16 cellular contexts compared by ENCODE assay signal in the genomic region with DNA sequence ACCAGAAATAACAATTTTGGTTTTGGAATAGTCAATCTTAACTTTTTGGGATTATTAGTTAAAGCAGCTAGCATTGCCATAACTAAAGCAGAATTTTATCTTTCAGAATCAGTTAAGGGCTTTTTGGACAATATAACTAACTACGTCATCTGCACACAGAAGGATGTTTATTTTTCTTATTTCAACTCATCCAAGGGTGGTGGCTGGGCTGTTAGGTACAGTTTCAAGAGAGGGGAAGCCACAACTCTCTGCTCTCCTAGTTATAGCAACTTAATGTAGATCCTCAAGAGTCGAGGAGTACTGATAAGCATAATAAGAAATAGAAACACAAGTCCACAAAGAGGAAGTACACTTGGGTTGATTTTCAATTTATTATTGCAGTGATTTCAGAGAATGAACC.
DNase-seq lines count a peak whose midpoint lies in the region; TF ChIP-seq lines count a peak whose summit lies in the region.
"Had no signal": no experiment of that assay in that cellular context is flagged by ENCODE, and none has a peak within 500 bp of the region (broad histone marks: within the 10 kb centered on the region; RNA-seq: fewer than 3 reads in every experiment).

No MANE protein-coding gene starts in this region.

- no peak overlapping the region for H3K4me3 ChIP-seq in fibroblast of the aortic adventitia (ENCODE audit: low read depth, low read length)
- H3K4me3 ChIP-seq: breast epithelium, dorsolateral prefrontal cortex, prostate gland had no signal

- H3K27ac Mint-ChIP-seq in T-helper 2 cell treated with Interferon-gamma antibody and Interleukin-4, amounts not matched to agents 5 μg/mL and 100 μg/mL, for 36 hours: peak overlapping the region; percentile 10
- H3K27ac Mint-ChIP-seq: activated naive CD4-positive, alpha-beta T cell treated with anti-CD3 and anti-CD28 coated beads, Interleukin-2, amount 50 U/mL, for 72 hours had no signal

- H3K9me3 Mint-ChIP-seq in T-helper 2 cell treated with Interferon-gamma antibody and Interleukin-4, amounts not matched to agents 5 μg/mL and 100 μg/mL, for 36 hours: no peaks in the 10 kb centered on the region
- H3K9me3 Mint-ChIP-seq: activated naive CD4-positive, alpha-beta T cell treated with anti-CD3 and anti-CD28 coated beads, Interleukin-2, amount 50 U/mL, for 72 hours had no signal

- H3K36me3 Mint-ChIP-seq in T-helper 2 cell treated with Interferon-gamma antibody and Interleukin-4, amounts not matched to agents 5 μg/mL and 100 μg/mL, for 36 hours (ENCODE audit: low read depth): peaks cover 2% of the 10 kb centered on the region
- H3K36me3 Mint-ChIP-seq: activated naive CD4-positive, alpha-beta T cell treated with anti-CD3 and anti-CD28 coated beads, Interleukin-2, amount 50 U/mL, for 72 hours had no signal

- DNase-seq in CD1c-positive myeloid dendritic cell (ENCODE audit: extremely low spot score) (peak; percentile 30), EL (peak; percentile 49), fibroblast of the aortic adventitia (ENCODE audit: low read depth) (peak; percentile 68), NCI-H2171 treated with DMSO at 0.1 percent for 48 hours (lab: John Stamatoyannopoulos, UW) (no peak), NK-92 (lab: John Stamatoyannopoulos, UW; ENCODE audit: unreplicated experiment) (no peak), medulla oblongata (ENCODE audit: extremely low spot score) (no peak)
- no peak for DNase-seq in T-helper 2 cell treated with Interferon-gamma antibody and Interleukin-4, amounts not matched to agents 5 μg/mL and 100 μg/mL, for 36 hours (ENCODE audit: low spot score)
- DNase-seq: activated CD8-positive, alpha-beta memory T cell treated with anti-CD3 and anti-CD28 coated beads, Interleukin-2, amount 50 U/mL, for 48 hours; AML-193; dorsolateral prefrontal cortex; erythroblast; mesendoderm; small intestine had no signal

- no peak for TF ChIP-seq CTCF in fibroblast of the aortic adventitia (IDR thresholded peaks at IDR 0.05; ENCODE audit: insufficient read depth, low read length)

- H3K4me3 Mint-ChIP-seq in T-helper 2 cell treated with Interferon-gamma antibody and Interleukin-4, amounts not matched to agents 5 μg/mL and 100 μg/mL, for 36 hours: peak overlapping the region; percentile 1

- H3K4me1 Mint-ChIP-seq in T-helper 2 cell treated with Interferon-gamma antibody and Interleukin-4, amounts not matched to agents 5 μg/mL and 100 μg/mL, for 36 hours (ENCODE audit: low read depth): peaks cover 29% of the 10 kb centered on the region

- peaks cover 2% of the 10 kb centered on the region for H3K27me3 Mint-ChIP-seq in T-helper 2 cell treated with Interferon-gamma antibody and Interleukin-4, amounts not matched to agents 5 μg/mL and 100 μg/mL, for 36 hours (ENCODE audit: low read depth)

Comparison
In these comparisons a context has a peak if more than half of its experiments do, and no peak if none do; other contexts are left out.
1. DNase-seq: peak in CD1c-positive myeloid dendritic cell (single experiment), EL (single experiment) and fibroblast of the aortic adventitia (single experiment); none in T-helper 2 cell treated with Interferon-gamma antibody and Interleukin-4, amounts not matched to agents 5 μg/mL and 100 μg/mL, for 36 hours (single experiment), NCI-H2171 treated with DMSO at 0.1 percent for 48 hours (single experiment), NK-92 (single experiment) and medulla oblongata (single experiment).